Comparison of ENCODE assay signal across 8 cellular contexts in genomic region chr12:63779498-63780481, GRCh38. TPM values are rescaled to one million over a fixed set of nuclear protein-coding genes. Genes with fewer than 3 reads are reported as not detected.
DNase-seq lines count a peak whose midpoint lies in the region; ATAC-seq, FAIRE-seq and TF ChIP-seq lines count a peak whose summit lies in the region.

Gene RXYLT1 (plus strand): TSS chr12:63779909. CDS start chr12:63779961, 52 bp downstream.

- peaks cover 2 to 5% of the 10 kb centered on the region in 2 donors for H3K4me1 ChIP-seq in kidney (ENCODE audit: control insufficient read depth in 1 of 2, insufficient read depth in 1 of 2, low read depth in 1 of 2, low read length in 2 of 2)

- ATAC-seq in GM19025 (IDR thresholded peaks at IDR 0.05; ENCODE audit: low read depth, unreplicated experiment) (peak; percentile 98), HG03280 (IDR thresholded peaks at IDR 0.05; ENCODE audit: unreplicated experiment) (peak; percentile 94)

- FAIRE-seq in kidney (lab: Jason Lieb, UNC): no peak

- DNase-seq in AG20443 (ENCODE audit: low spot score) (peak; percentile 99), NCI-H446 (lab: John Stamatoyannopoulos, UW) (peak; percentile 55 to 85), cerebellar nuclear complex (lab: John Stamatoyannopoulos, UW) (peak; percentile 30 to 39), kidney (peak; percentile 96)
- DNase-seq in activated CD4-positive, alpha-beta T cell treated with anti-CD3 and anti-CD28 coated beads for 1 hour: peak; percentile 75
- peak; percentile 71 to 75 for DNase-seq in stimulated activated CD4-positive, alpha-beta T cell treated with anti-CD3 and anti-CD28 coated beads, Interleukin-15, amount 100 ng/mL, for 48 hours (ENCODE audit: low read depth in 2 of 2)

- H3K9ac ChIP-seq in kidney (ENCODE audit: low read length in 2 of 2): peak within 1 kb of the TSS; percentile 74 to 76

- peaks cover 0 to 5% of the 10 kb centered on the region in 2 donors for H3K36me3 ChIP-seq in kidney (ENCODE audit: control insufficient read depth in 1 of 2, insufficient read depth in 2 of 2, low read length in 2 of 2)

- peak within 1 kb of the TSS; percentile 83 to 92 for H3K4me3 ChIP-seq in kidney (ENCODE audit: low read length in 2 of 2)

- H3K9me3 ChIP-seq in kidney (ENCODE audit: control insufficient read depth in 1 of 2, low read length in 2 of 2): no peaks in the 10 kb centered on the region

- intact Hi-C loops in kidney (cut with DNase I): no loop called here

- no peak for TF ChIP-seq CTCF in kidney (IDR thresholded peaks at IDR 0.05; ENCODE audit: borderline replicate concordance, extremely low read depth, insufficient read depth)

- H3K27ac ChIP-seq in kidney (ENCODE audit: low read depth in 2 of 2, low read length in 2 of 2): peak within 1 kb of the TSS; percentile 85 to 90

RNA-seq across cellular contexts. Expression of gene RXYLT1, which starts in this region (rescaled TPM):
- 17.5 TPM for total RNA-seq in kidney
- 15.9 TPM for polyA plus RNA-seq in kidney (ENCODE audit: insufficient read depth, low read depth, low replicate concordance)

Comparison
In these comparisons a context has a peak if more than half of its experiments do, and no peak if none do; other contexts are left out.
1. Peak in every context shown above with its lines: DNase-seq, ATAC-seq, H3K4me3 ChIP-seq and H3K27ac ChIP-seq.
2. DNase-seq: peak in every context shown above with its lines; median percentile 99 in AG20443; 96 in kidney; 75 in activated CD4-positive, alpha-beta T cell treated with anti-CD3 and anti-CD28 coated beads for 1 hour; 73 in stimulated activated CD4-positive, alpha-beta T cell treated with anti-CD3 and anti-CD28 coated beads, Interleukin-15, amount 100 ng/mL, for 48 hours; 70 in NCI-H446; 34 in cerebellar nuclear complex.